16 cellular contexts compared by ENCODE assay signal in genomic region chr16:85123441-85123840, GRCh38. TPM values are rescaled to one million over a fixed set of nuclear protein-coding genes. Genes with fewer than 3 reads are reported as not detected.
DNase-seq lines count a peak whose midpoint lies in the region; ATAC-seq and TF ChIP-seq lines count a peak whose summit lies in the region.
"Not testable (repeated sequence)": the region's sequence is repeated elsewhere in the genome, so short reads cannot be mapped to it uniquely, and the experiment has no call there.
"Had no signal": no experiment of that assay in that cellular context is flagged by ENCODE, and none has a peak within 500 bp of the region (broad histone marks: within the 10 kb centered on the region; RNA-seq: fewer than 3 reads in every experiment).

No MANE protein-coding gene starts in this region.

- not testable (repeated sequence) for TF ChIP-seq POLR2A in gastroesophageal sphincter (IDR thresholded peaks at IDR 0.05); suprapubic skin (IDR thresholded peaks at IDR 0.05)

- intact Hi-C loops in lower lobe of right lung (cut with DNase I); psoas muscle (cut with DNase I): not testable (repeated sequence)

- H3K27me3 ChIP-seq in SJCRH30; gastroesophageal sphincter; lower lobe of right lung (ENCODE audit: low read depth); psoas muscle (ENCODE audit: insufficient read depth in 3 of 3, low read length in 2 of 3); suprapubic skin: not testable (repeated sequence)

- not testable (repeated sequence) for H3K27me3 Mint-ChIP-seq in HFFc6 (ENCODE audit: insufficient read depth); chondrocyte (ENCODE audit: low read depth)

- H3K27ac Mint-ChIP-seq in HFFc6 (peak overlapping the region; percentile 99), chondrocyte (ENCODE audit: unreplicated experiment) (peak overlapping the region; percentile 75)

- not testable (repeated sequence) for H3K9me3 Mint-ChIP-seq in HFFc6; chondrocyte (ENCODE audit: low read depth)

- peaks cover 12% of the 10 kb centered on the region; the same call in 1 of the 2 replicates for H3K36me3 Mint-ChIP-seq in HFFc6 (ENCODE audit: low read depth)
- not testable (repeated sequence) for H3K36me3 Mint-ChIP-seq in chondrocyte (ENCODE audit: low read depth)

- not testable (repeated sequence) for ATAC-seq in gastroesophageal sphincter, lower lobe of right lung, psoas muscle

- H3K4me3 ChIP-seq in SJCRH30 (peak overlapping the region; percentile 33), psoas muscle (peak overlapping the region; percentile 24)
- H3K4me3 ChIP-seq in gastroesophageal sphincter, lower lobe of right lung, suprapubic skin: not testable (repeated sequence)

- TF ChIP-seq EP300 in gastroesophageal sphincter (IDR thresholded peaks at IDR 0.05); suprapubic skin (IDR thresholded peaks at IDR 0.05): not testable (repeated sequence)

- TF ChIP-seq CTCF in HFFc6 (IDR thresholded peaks at IDR 0.05); chondrocyte (IDR thresholded peaks at IDR 0.05); gastroesophageal sphincter (IDR thresholded peaks at IDR 0.05); lower lobe of right lung (IDR thresholded peaks at IDR 0.05); psoas muscle (IDR thresholded peaks at IDR 0.05); suprapubic skin (IDR thresholded peaks at IDR 0.05): not testable (repeated sequence)

- H3K4me1 Mint-ChIP-seq in HFFc6 (ENCODE audit: low read depth) (peaks cover 48% of the 10 kb centered on the region), chondrocyte (ENCODE audit: low read depth) (peaks cover 30% of the 10 kb centered on the region)

- H3K36me3 ChIP-seq in SJCRH30; gastroesophageal sphincter; lower lobe of right lung; psoas muscle (ENCODE audit: insufficient read depth in 1 of 2, low read depth in 1 of 2); suprapubic skin: not testable (repeated sequence)

- peak overlapping the region; percentile 76 for H3K4me3 Mint-ChIP-seq in HFFc6
- not testable (repeated sequence) for H3K4me3 Mint-ChIP-seq in chondrocyte (ENCODE audit: unreplicated experiment)

- not testable (repeated sequence) for H3K9me3 ChIP-seq in SJCRH30 (replicated peaks); gastroesophageal sphincter; lower lobe of right lung; psoas muscle; suprapubic skin

- not testable (repeated sequence) for DNase-seq in HFFc6; SJCRH30; chondrocyte (ENCODE audit: low spot score); lower lobe of right lung; psoas muscle; suprapubic skin (ENCODE audit: low spot score in 2 of 2)

- H3K27ac ChIP-seq in SJCRH30 (peak overlapping the region; percentile 97), gastroesophageal sphincter (peak overlapping the region in 3 of 4 donors; percentile 41 to 56 (median 49)), lower lobe of right lung (peak overlapping the region; percentile 76), psoas muscle (peak overlapping the region; percentile 93), suprapubic skin (peak overlapping the region; percentile 78)

- H3K4me1 ChIP-seq in SJCRH30 (peaks cover 35% of the 10 kb centered on the region), gastroesophageal sphincter (peaks cover 0 to 25% (median 8%) of the 10 kb centered on the region in 3 donors), lower lobe of right lung (peaks cover 24% of the 10 kb centered on the region), psoas muscle (peaks cover 37% of the 10 kb centered on the region), suprapubic skin (peaks cover 30% of the 10 kb centered on the region)

- 96 to 100% methylated on average over 3 to 4 of the region's 6 CpGs for WGBS in gastroesophageal sphincter (ENCODE audit: low coverage in 1 of 2), 2 donors
- WGBS in psoas muscle, 3 donors, result 77 to 91% (median 89%) methylated on average over 6 of the region's 6 CpGs
- 86% methylated on average over 6 of the region's 6 CpGs for WGBS in suprapubic skin

RNA-seq across cellular contexts. Expression of gene CIBAR2, which starts 11.2 kb away (rescaled TPM):
- total RNA-seq in HFFc6 (2021; fragmentation: NEBNext Ultra II Directional; extraction: Animal tissue kit (Norgen Biotek cat#: 25700)), result not detected
- 0.04 and 0.41 TPM in 2 replicates for total RNA-seq in SJCRH30 (2014; rRNA removed; shearing (Covaris generic))
- total RNA-seq in chondrocyte (not detected in 3 replicates), gastroesophageal sphincter (not detected), lower lobe of right lung (12.8 TPM), psoas muscle (under 1 TPM in 1 of 4 donors, not detected in 3; 0.36 TPM), suprapubic skin (not detected)
- not detected for polyA plus RNA-seq in psoas muscle
- total RNA-seq: activated B cell treated with CpG ODN at 0.5 μM for 24 hours; activated T-cell treated with anti-CD3 and anti-CD28 coated beads, Interleukin-2, amount 50 U/mL, for 4 hours; body of pancreas; epithelial cell of proximal tubule; HT-29; left lobe of liver; mononuclear cell; natural killer cell treated with Interleukin-12 subunit alpha and Interleukin-12 subunit beta and Interleukin-15 and Interleukin-18, amount 100 ng/mL, for 72 hours; SK-MEL-5 had no signal
